Comparison of ENCODE assay signal across 8 cellular contexts in genomic region chr17:38750312-38751121, GRCh38. TPM values are rescaled to one million over a fixed set of nuclear protein-coding genes. Genes with fewer than 3 reads are reported as not detected.
DNase-seq lines count a peak whose midpoint lies in the region; ATAC-seq and TF ChIP-seq lines count a peak whose summit lies in the region.

No MANE protein-coding gene starts in this region.

- H3K4me3 ChIP-seq in AG04449 (ENCODE audit: low read depth, low read length) = peak overlapping the region; percentile 88
- peak overlapping the region; percentile 69 for H3K4me3 ChIP-seq in GM23338
- peak overlapping the region; percentile 99 for H3K4me3 ChIP-seq in endodermal cell (ENCODE audit: low read length)
- no peak overlapping the region for H3K4me3 ChIP-seq in ovary

- peaks cover 34% of the 10 kb centered on the region for H3K4me1 ChIP-seq in GM23338 (ENCODE audit: insufficient read depth)
- no peaks in the 10 kb centered on the region for H3K4me1 ChIP-seq in endodermal cell (ENCODE audit: control insufficient read depth, insufficient read depth, low read length)
- peaks cover 11% of the 10 kb centered on the region for H3K4me1 ChIP-seq in ovary (ENCODE audit: insufficient read depth)

- H3K27ac Mint-ChIP-seq in GM23338 = no peak overlapping the region
- peak overlapping the region; percentile 92 for H3K27ac Mint-ChIP-seq in endodermal cell

- ATAC-seq in GM23338 = no peak
- ATAC-seq in GM19463 (IDR thresholded peaks at IDR 0.05; ENCODE audit: unreplicated experiment) = no peak
- ATAC-seq in HG03097 (IDR thresholded peaks at IDR 0.05; ENCODE audit: low FRiP score, unreplicated experiment) = no peak

- POLR2A ChIA-PET in AG04449 (lab: Yijun Ruan, JAX) (interaction anchor here (1.1 to 3.7 kb wide), 2 partner anchors 15 to 119 kb away, joined by 3 to 19 read pairs; partner anchors contain the start of gene LASP1), RWPE1 (lab: Yijun Ruan, JAX; ENCODE audit: low non-redundant PET) (no interaction called here)

- H3K27ac ChIP-seq in GM23338 (ENCODE audit: low read depth) (peak overlapping the region; percentile 66; the same call in 1 of the 2 replicates), RWPE1 (peak overlapping the region; percentile 94), endodermal cell (ENCODE audit: low read depth, low read length) (peak overlapping the region; percentile 70), ovary (peak overlapping the region; percentile 5 to 81)

- TF ChIP-seq POLR2A in ovary (IDR thresholded peaks at IDR 0.05) = no peak

- intact Hi-C loops in ovary (cut with DNase I) = loop anchor here in 2 of 4 donors (5.0 to 10.0 kb wide), 3 partner anchors 48 to 404 kb away; partner anchors contain the start of genes PLXDC1 (in 1 of the 2) and SOCS7 (in 1 of the 2)

- H3K9me3 Mint-ChIP-seq in GM23338 (peaks cover 5% of the 10 kb centered on the region), endodermal cell (no peaks in the 10 kb centered on the region)

- 2 to 4% methylated on average over 17 to 28 of the region's 28 CpGs for WGBS in endodermal cell (ENCODE audit: insufficient coverage in 1 of 2, insufficient read length in 1 of 2), 2 experiments
- 24 to 29% (median 25%) methylated on average over 28 of the region's 28 CpGs for WGBS in ovary, 3 donors

- H3K4me1 Mint-ChIP-seq in GM23338 (peaks cover 22% of the 10 kb centered on the region), endodermal cell (peaks cover 23% of the 10 kb centered on the region)

- H3K4me2 ChIP-seq in GM23338 = peak overlapping the region; percentile 96

- H3K4me3 Mint-ChIP-seq in GM23338 (peak overlapping the region; percentile 97), endodermal cell (peak overlapping the region; percentile 92)

- H3K27me3 ChIP-seq in GM23338 (ENCODE audit: insufficient read depth) (peaks cover 16% of the 10 kb centered on the region), endodermal cell (ENCODE audit: control insufficient read depth, insufficient read depth, low read length, poor library complexity, severe bottlenecking) (no peaks in the 10 kb centered on the region), ovary (no peaks in the 10 kb centered on the region)

- CTCF ChIA-PET in AG04449 (lab: Yijun Ruan, JAX) (interaction anchor here (1.3 kb wide), 1 partner anchor 14 kb away, joined by 9 read pairs; no protein-coding TSS in a partner anchor), RWPE1 (lab: Yijun Ruan, JAX) (interaction anchor here (0.5 to 1.0 kb wide), 3 partner anchors 16 to 74 kb away, joined by 3 read pairs; no protein-coding TSS in a partner anchor)

- H3K9ac ChIP-seq in endodermal cell (ENCODE audit: extremely low read depth, low read length, poor library complexity, severe bottlenecking) = peak overlapping the region; percentile 46

- H3K36me3 Mint-ChIP-seq in GM23338 (ENCODE audit: low read depth) (peaks cover 15% of the 10 kb centered on the region), endodermal cell (ENCODE audit: low read depth) (peaks cover 17% of the 10 kb centered on the region)

- H4K20me1 ChIP-seq in GM23338 (replicated peaks; ENCODE audit: insufficient read depth) = peaks cover 23% of the 10 kb centered on the region

- H3K27me3 Mint-ChIP-seq in GM23338 (ENCODE audit: insufficient read depth, low read depth, poor library complexity) (peaks cover 34% of the 10 kb centered on the region), endodermal cell (ENCODE audit: insufficient read depth) (no peaks in the 10 kb centered on the region)

- peaks cover 48% of the 10 kb centered on the region for H3K79me2 ChIP-seq in GM23338 (replicated peaks; ENCODE audit: insufficient read depth)

- no peaks in the 10 kb centered on the region for H3K9me2 ChIP-seq in GM23338 (ENCODE audit: insufficient read depth)

- peaks cover 2% of the 10 kb centered on the region; the same call in 1 of the 2 replicates for H3F3A ChIP-seq in GM23338 (replicated peaks; ENCODE audit: low read depth)

- peak overlapping the region; percentile 72 for H2AFZ ChIP-seq in GM23338

- H3K9me3 ChIP-seq in endodermal cell (ENCODE audit: control insufficient read depth, low read length) (no peaks in the 10 kb centered on the region), ovary (no peaks in the 10 kb centered on the region)

- TF ChIP-seq CTCF in AG04449 (IDR thresholded peaks at IDR 0.05; ENCODE audit: insufficient read depth, low read length, missing control alignments) (no peak), GM23338 (conservative IDR thresholded peaks at IDR 0.05; ENCODE audit: low read depth in 2 of 2) (no peak), RWPE1 (conservative IDR thresholded peaks at IDR 0.05; ENCODE audit: low read depth) (no peak), endodermal cell (conservative IDR thresholded peaks at IDR 0.05) (no peak), ovary (IDR thresholded peaks at IDR 0.05) (no peak)

- TF ChIP-seq EP300 in ovary (IDR thresholded peaks at IDR 0.05) = no peak

- DNase-seq in AG04449 (ENCODE audit: low read depth, low spot score) (no peak), GM23338 (ENCODE audit: low spot score) (peak; percentile 74), RWPE1 (ENCODE audit: low spot score) (no peak), endodermal cell (peak; percentile 84), ovary (peak in 1 of 5 donors; percentile 33), AG08396 (ENCODE audit: low spot score) (no peak)

- H3K36me3 ChIP-seq in GM23338 (ENCODE audit: insufficient read depth) (no peaks in the 10 kb centered on the region), endodermal cell (ENCODE audit: control insufficient read depth, insufficient read depth, low read length) (peaks cover 9% of the 10 kb centered on the region), ovary (no peaks in the 10 kb centered on the region)

TF ChIP-seq in GM23338, 12 proteins besides CTCF, POLR2A, EP300 and RAD21 (continues in another document):
- no peak for TF ChIP-seq POLR2AphosphoS5 (IDR thresholded peaks at IDR 0.05; ENCODE audit: low read depth)
- TF ChIP-seq EZH2phosphoT487 (IDR thresholded peaks at IDR 0.05; ENCODE audit: unreplicated experiment) = no peak
- TF ChIP-seq ZNF114 (CRISPR knock-in tag; IDR thresholded peaks at IDR 0.05) = no peak
- no peak for TF ChIP-seq NANOG (IDR thresholded peaks at IDR 0.05; ENCODE audit: borderline replicate concordance)
- no peak for TF ChIP-seq EZH2 (IDR thresholded peaks at IDR 0.05; ENCODE audit: low read depth, unreplicated experiment)
- TF ChIP-seq ETS1 (IDR thresholded peaks at IDR 0.05) = no peak
- no peak for TF ChIP-seq JUNB (IDR thresholded peaks at IDR 0.05; ENCODE audit: unreplicated experiment)
- no peak for TF ChIP-seq STAT1 (IDR thresholded peaks at IDR 0.05; ENCODE audit: unreplicated experiment)
- no peak for TF ChIP-seq CREB1 (CRISPR knock-in tag; IDR thresholded peaks at IDR 0.05; ENCODE audit: low read depth)

RNA-seq across cellular contexts. Expression of gene PSMB3, which starts 2.0 kb away (rescaled TPM):
- 250 and 270 TPM in 2 replicates for total RNA-seq in GM23338 (2014; rRNA removed; shearing (Covaris generic))
- polyA plus RNA-seq in GM23338 (2016; fragmentation: Nextera tagmentation; extraction: Ambion mirVana) = 523 and 558 TPM in 2 replicates
- total RNA-seq in endodermal cell = 100 to 1,000 TPM; 192 to 244 TPM
- 230 TPM for polyA plus RNA-seq in endodermal cell (2013, experiment 1 of 2)
- polyA plus RNA-seq in endodermal cell (2013, experiment 2 of 2) = 230 TPM
- 100 to 1,000 TPM in 3 of 7 donors, 10 to 100 TPM in 4; 77.0 to 145 (median 82.0) TPM for total RNA-seq in ovary
- 100 to 1,000 TPM; 106 to 138 TPM for polyA plus RNA-seq in ovary

RNA-seq across cellular contexts. Expression of gene PCGF2, which starts 2.4 kb away (rescaled TPM):
- total RNA-seq in GM23338 (2014; rRNA removed; shearing (Covaris generic)) = 21.1 and 23.4 TPM in 2 replicates
- 51.9 and 60.9 TPM in 2 replicates for polyA plus RNA-seq in GM23338 (2016; fragmentation: Nextera tagmentation; extraction: Ambion mirVana)
- total RNA-seq in endodermal cell = 100 to 1,000 TPM; 101 to 106 TPM
- 83.8 TPM for polyA plus RNA-seq in endodermal cell (2013, experiment 1 of 2)
- polyA plus RNA-seq in endodermal cell (2013, experiment 2 of 2) = 72.3 TPM
- 10 to 100 TPM in 6 of 7 donors, 1 to 10 TPM in 1; 7.4 to 92.7 (median 63.4) TPM for total RNA-seq in ovary
- 10 to 100 TPM; 21.5 to 27.2 TPM for polyA plus RNA-seq in ovary

RNA-seq across cellular contexts. Expression of gene CISD3, which starts 20.4 kb away (rescaled TPM):
- 0.94 and 3.4 TPM in 2 replicates for total RNA-seq in GM23338 (2014; rRNA removed; shearing (Covaris generic))
- 8.9 and 9.9 TPM in 2 replicates for polyA plus RNA-seq in GM23338 (2016; fragmentation: Nextera tagmentation; extraction: Ambion mirVana)
- total RNA-seq in endodermal cell = 10 to 100 TPM in 1 of 2 donors, 1 to 10 TPM in 1; 8.9 to 11.2 TPM
- polyA plus RNA-seq in endodermal cell (2013, experiment 1 of 2) = 5.7 TPM
- 6.3 TPM for polyA plus RNA-seq in endodermal cell (2013, experiment 2 of 2)
- total RNA-seq in ovary = 10 to 100 TPM in 5 of 7 donors, 1 to 10 TPM in 2; 6.2 to 31.1 (median 24.4) TPM
- polyA plus RNA-seq in ovary = 10 to 100 TPM in 1 of 2 donors, 1 to 10 TPM in 1; 6.6 to 18.4 TPM

RNA-seq across cellular contexts. Expression of gene MLLT6, which starts 45.4 kb away (rescaled TPM):
- 2.8 and 3.3 TPM in 2 replicates for total RNA-seq in GM23338 (2014; rRNA removed; shearing (Covaris generic))
- polyA plus RNA-seq in GM23338 (2016; fragmentation: Nextera tagmentation; extraction: Ambion mirVana) (1.8 and 2.6 TPM in 2 replicates), ovary (10 to 100 TPM; 52.3 to 99.4 TPM)
- total RNA-seq in endodermal cell (100 to 1,000 TPM; 112 to 127 TPM), ovary (100 to 1,000 TPM in 5 of 7 donors, 10 to 100 TPM in 2; 73.2 to 278 (median 183) TPM)
- 54.4 TPM for polyA plus RNA-seq in endodermal cell (2013, experiment 1 of 2)
- polyA plus RNA-seq in endodermal cell (2013, experiment 2 of 2) = 49.1 TPM

RNA-seq across cellular contexts. Expression of gene PIP4K2B, which starts 48.8 kb away (rescaled TPM):
- total RNA-seq in GM23338 (2014; rRNA removed; shearing (Covaris generic)) = 36.0 and 43.4 TPM in 2 replicates
- polyA plus RNA-seq in GM23338 (2016; fragmentation: Nextera tagmentation; extraction: Ambion mirVana) (9.5 and 10.0 TPM in 2 replicates), ovary (10 to 100 TPM; 41.4 to 95.3 TPM)
- total RNA-seq in endodermal cell (10 to 100 TPM; 74.3 to 91.6 TPM), ovary (10 to 100 TPM; 32.1 to 74.9 (median 66.5) TPM)
- polyA plus RNA-seq in endodermal cell (2013, experiment 1 of 2) = 63.1 TPM
- 63.1 TPM for polyA plus RNA-seq in endodermal cell (2013, experiment 2 of 2)

Comparison
In these comparisons a context has a peak if more than half of its experiments do, and no peak if none do; other contexts are left out.
1. DNase-seq: peak in GM23338 (single experiment) and endodermal cell (single experiment); none in AG04449 (single experiment), RWPE1 (single experiment) and AG08396 (single experiment).
2. H3K27ac ChIP-seq: peak in every context shown above with its lines; median percentile 94 in RWPE1; 70 in endodermal cell; 66 in GM23338; 43 in ovary.